Comparison of ENCODE assay signal across 8 cellular contexts in genomic region chr14:29926228-29926627, GRCh38. TPM values are rescaled to one million over a fixed set of nuclear protein-coding genes. Genes with fewer than 3 reads are reported as not detected.
A peak's percentile ranks its signal among the peaks of the same experiment; 100 is the strongest.
DNase-seq lines count a peak whose midpoint lies in the region; ATAC-seq and TF ChIP-seq lines count a peak whose summit lies in the region.

No MANE protein-coding gene starts in this region.

- no peak for ATAC-seq in GM18520 (IDR thresholded peaks at IDR 0.05; ENCODE audit: unreplicated experiment)

- H3K9me3 ChIP-seq in thyroid gland = no peaks in the 10 kb centered on the region

- TF ChIP-seq CTCF in brain microvascular endothelial cell (IDR thresholded peaks at IDR 0.05; ENCODE audit: low read depth, low read length, missing control alignments) = no peak
- no peak for TF ChIP-seq CTCF in lower leg skin (IDR thresholded peaks at IDR 0.05)
- no peak for TF ChIP-seq CTCF in thyroid gland (IDR thresholded peaks at IDR 0.05)

- peaks cover 16% of the 10 kb centered on the region in 2 donors for H3K4me1 ChIP-seq in thyroid gland

- DNase-seq in T-helper 2 cell treated with Interferon-gamma antibody and Interleukin-4, amounts not matched to agents 5 μg/mL and 100 μg/mL, for 36 hours (ENCODE audit: low spot score) = no peak
- DNase-seq in T-helper 2 cell (no peak), brain microvascular endothelial cell (no peak), lower leg skin (ENCODE audit: low spot score in 2 of 2) (no peak), thyroid gland (no peak), NCI-H1048 (lab: John Stamatoyannopoulos, UW) (no peak), AML-193 (lab: John Stamatoyannopoulos, UW) (no peak)

- peaks cover 5% of the 10 kb centered on the region for H3K4me1 Mint-ChIP-seq in T-helper 2 cell treated with Interferon-gamma antibody and Interleukin-4, amounts not matched to agents 5 μg/mL and 100 μg/mL, for 36 hours (ENCODE audit: low read depth)

- no peaks in the 10 kb centered on the region for H3K36me3 ChIP-seq in brain microvascular endothelial cell (replicated peaks)
- H3K36me3 ChIP-seq in thyroid gland = no peaks in the 10 kb centered on the region

- no peaks in the 10 kb centered on the region for H3K9me3 Mint-ChIP-seq in T-helper 2 cell treated with Interferon-gamma antibody and Interleukin-4, amounts not matched to agents 5 μg/mL and 100 μg/mL, for 36 hours

- H3K27me3 ChIP-seq in brain microvascular endothelial cell (replicated peaks) = no peaks in the 10 kb centered on the region
- no peaks in the 10 kb centered on the region for H3K27me3 ChIP-seq in thyroid gland

- no peak overlapping the region for H3K27ac Mint-ChIP-seq in T-helper 2 cell treated with Interferon-gamma antibody and Interleukin-4, amounts not matched to agents 5 μg/mL and 100 μg/mL, for 36 hours

- peaks cover 26% of the 10 kb centered on the region for H3K27me3 Mint-ChIP-seq in T-helper 2 cell treated with Interferon-gamma antibody and Interleukin-4, amounts not matched to agents 5 μg/mL and 100 μg/mL, for 36 hours (ENCODE audit: low read depth)

- intact Hi-C loops in lower leg skin (cut with DNase I; ENCODE audit: low total_unique reads) = no loop called here
- intact Hi-C loops in thyroid gland (cut with DNase I) = no loop called here

- H3K27ac ChIP-seq in brain microvascular endothelial cell (no peak overlapping the region), thyroid gland (no peak overlapping the region)

- H3K4me3 Mint-ChIP-seq in T-helper 2 cell treated with Interferon-gamma antibody and Interleukin-4, amounts not matched to agents 5 μg/mL and 100 μg/mL, for 36 hours = peak overlapping the region; percentile 66

- 20 to 23% methylated on average over 8 of the region's 8 CpGs for WGBS in lower leg skin, 2 donors
- 15 to 23% methylated on average over 6 to 8 of the region's 8 CpGs for WGBS in thyroid gland, 2 donors

- no peaks in the 10 kb centered on the region for H3K36me3 Mint-ChIP-seq in T-helper 2 cell treated with Interferon-gamma antibody and Interleukin-4, amounts not matched to agents 5 μg/mL and 100 μg/mL, for 36 hours (ENCODE audit: low read depth)

- H3K4me3 ChIP-seq in brain microvascular endothelial cell (ENCODE audit: low read depth, low read length) = peak overlapping the region; percentile 70
- peak overlapping the region; percentile 24 for H3K4me3 ChIP-seq in lower leg skin (ENCODE audit: low read depth, poor library complexity, severe bottlenecking)
- H3K4me3 ChIP-seq in thyroid gland (replicated peaks in 1 of 3) = peak overlapping the region; percentile 33 to 56 (median 56)

- TF ChIP-seq POLR2A in lower leg skin (IDR thresholded peaks at IDR 0.05) (no peak), thyroid gland (IDR thresholded peaks at IDR 0.05) (no peak)

- in situ Hi-C loops in brain microvascular endothelial cell (cut with HindIII; ENCODE audit: low pct_ligation_motif_present, low sequenced_read_pairs) = no loop called here

RNA-seq across cellular contexts. Expression of gene PRKD1, which starts 1.4 kb away (rescaled TPM):
- total RNA-seq in lower leg skin = 1 to 10 TPM; 1.2 to 6.7 (median 2.3) TPM
- total RNA-seq in thyroid gland = 10 to 100 TPM; 12.7 to 17.4 (median 14.3) TPM
